In genomic region chr15:47993051-47993450, GRCh38 we compare ENCODE assay signal across 29 cellular contexts.
"Had no signal": no experiment of that assay in that cellular context is flagged by ENCODE, and none has a peak within 500 bp of the region (broad histone marks: within the 10 kb centered on the region; RNA-seq: fewer than 3 reads in every experiment).

No MANE protein-coding gene starts in this region.

- H3K36me3 ChIP-seq: adrenal gland, brain microvascular endothelial cell, breast epithelium had no signal

- H3K4me3 ChIP-seq: adrenal gland, body of pancreas, breast epithelium had no signal

- H3K9me3 ChIP-seq: adrenal gland, body of pancreas, breast epithelium had no signal

- H3K27me3 ChIP-seq: adrenal gland, body of pancreas, brain microvascular endothelial cell, breast epithelium had no signal

- H3K4me1 ChIP-seq: adrenal gland, body of pancreas, breast epithelium had no signal

- DNase-seq: activated B cell treated with CpG ODN at 0.5 μM for 24 hours; activated CD4-positive, alpha-beta memory T cell treated with anti-CD3 and anti-CD28 coated beads for 36 hours; activated CD4-positive, alpha-beta T cell treated with anti-CD3 and anti-CD28 coated beads for 4 hours; activated CD4-positive, alpha-beta T cell treated with anti-CD3 and anti-CD28 coated beads, Interleukin-2, amount 10 ng/mL, durations not matched to agents 24 days and 14 days; activated CD4-positive, alpha-beta T cell treated with anti-CD3 and anti-CD28 coated beads, Interleukin-2, amount 50 U/mL, for 1 hour; activated CD4-positive, alpha-beta T cell treated with anti-CD3 and anti-CD28 coated beads, Interleukin-2, amount 50 U/mL, for 4 hours; activated CD4-positive, CD25-positive, alpha-beta regulatory T cell treated with anti-CD3 and anti-CD28 coated beads, Interleukin-2, amount 50 U/mL, for 72 hours; activated CD8-positive, alpha-beta memory T cell treated with anti-CD3 and anti-CD28 coated beads, Interleukin-2, amount 50 U/mL, for 4 hours; activated CD8-positive, alpha-beta T cell treated with anti-CD3 and anti-CD28 coated beads for 36 hours; activated effector memory CD4-positive, alpha-beta T cell treated with anti-CD3 and anti-CD28 coated beads, Interleukin-2, amount 50 U/mL, for 16 hours; activated gamma-delta T cell treated with Interleukin-2 at 50 U/mL for 16 hours; activated naive CD4-positive, alpha-beta T cell; activated naive CD4-positive, alpha-beta T cell treated with anti-CD3 and anti-CD28 coated beads for 36 hours; activated naive CD4-positive, alpha-beta T cell treated with anti-CD3 and anti-CD28 coated beads, Interleukin-2, amount 50 U/mL, for 16 hours; activated naive CD8-positive, alpha-beta T cell treated with anti-CD3 and anti-CD28 coated beads for 36 hours; activated T-cell treated with anti-CD3 and anti-CD28 coated beads for 4 hours; activated T-cell treated with anti-CD3 and anti-CD28 coated beads, Interleukin-2, amount 50 U/mL, for 1 hour; activated T-cell treated with anti-CD3 and anti-CD28 coated beads, Interleukin-2, amount 50 U/mL, for 4 hours; activated T-cell treated with anti-CD3 and anti-CD28 coated beads, Interleukin-2, amount 50 U/mL, for 72 hours; adrenal gland; amniotic stem cell; aorta; body of pancreas; brain microvascular endothelial cell; central memory CD4-positive, alpha-beta T cell; T-helper 1 cell; T-helper 2 cell; T-helper 9 cell had no signal

- H3K27ac ChIP-seq: adrenal gland, body of pancreas, brain microvascular endothelial cell, breast epithelium had no signal
